ENCODE assay signal across 16 cellular contexts in genomic region chr1:231214918-231215675, GRCh38. TPM values are rescaled to one million over a fixed set of nuclear protein-coding genes. Genes with fewer than 3 reads are reported as not detected.
DNase-seq lines count a peak whose midpoint lies in the region; ATAC-seq and TF ChIP-seq lines count a peak whose summit lies in the region.
"Had no signal": no experiment of that assay in that cellular context is flagged by ENCODE, and none has a peak within 500 bp of the region (broad histone marks: within the 10 kb centered on the region; RNA-seq: fewer than 3 reads in every experiment).

No MANE protein-coding gene starts in this region.

- H3K4me1 ChIP-seq in DOHH2 (ENCODE audit: control insufficient read depth, low read length) = peaks cover 36% of the 10 kb centered on the region
- peaks cover 27% of the 10 kb centered on the region for H3K4me1 ChIP-seq in Karpas-422 (ENCODE audit: low read length)
- H3K4me1 ChIP-seq in BE2C = no peaks in the 10 kb centered on the region; the same call in 1 of the 2 replicates

- ATAC-seq in GM19351 (IDR thresholded peaks at IDR 0.05; ENCODE audit: unreplicated experiment) = peak; percentile 34
- ATAC-seq in HG02885 (IDR thresholded peaks at IDR 0.05; ENCODE audit: poor library complexity, unreplicated experiment) = no peak
- ATAC-seq: HCT116, Right ventricle myocardium inferior had no signal

- peak overlapping the region; percentile 61 for H3K4me3 ChIP-seq in DOHH2 (ENCODE audit: low read length)
- H3K4me3 ChIP-seq in Karpas-422 (ENCODE audit: low read length) = peak overlapping the region; percentile 59
- H3K4me3 ChIP-seq in BE2C (ENCODE audit: low read depth, low read length) = no peak overlapping the region

- H3K27me3 ChIP-seq in DOHH2 (ENCODE audit: control insufficient read depth, low read length) = no peaks in the 10 kb centered on the region
- no peaks in the 10 kb centered on the region for H3K27me3 ChIP-seq in Karpas-422 (ENCODE audit: low read length)
- H3K27me3 ChIP-seq in BE2C = no peaks in the 10 kb centered on the region; the same call in 1 of the 2 replicates

- peaks cover 6% of the 10 kb centered on the region for H3F3A ChIP-seq in DOHH2 (ENCODE audit: control insufficient read depth, insufficient read depth)

- peak overlapping the region; percentile 69 for H3K4me2 ChIP-seq in DOHH2 (ENCODE audit: low read length)
- H3K4me2 ChIP-seq in Karpas-422 (ENCODE audit: low read depth, low read length, poor library complexity, severe bottlenecking) = peak overlapping the region; percentile 77
- H3K4me2 ChIP-seq: KMS-11 had no signal

- intact Hi-C loops in head of caudate nucleus (cut with DNase I) = loop anchor here (5.0 to 10.0 kb wide), 3 partner anchors 123 to 420 kb away; no protein-coding TSS in a partner anchor

- H3K27ac ChIP-seq in DOHH2 (ENCODE audit: low read depth, low read length) = no peak overlapping the region
- H3K27ac ChIP-seq in Karpas-422 (ENCODE audit: low read length) = no peak overlapping the region
- H3K27ac ChIP-seq: KMS-11 had no signal

- peak overlapping the region; percentile 95; the same call in 1 of the 2 replicates for H2AFZ ChIP-seq in Karpas-422 (ENCODE audit: low read length)

- DNase-seq in Karpas-422 (peak; percentile 52), head of caudate nucleus (peak in 36 of 42 donors; percentile 22 to 84 (median 49)), BE2C (no peak), GOT3 (lab: John Stamatoyannopoulos, UW) (no peak), mesenteric fat pad (ENCODE audit: low spot score) (no peak)
- DNase-seq: activated T-cell treated with anti-CD3 and anti-CD28 coated beads, Interleukin-2, amount 50 U/mL, for 24 hours; amniotic stem cell; dermis blood vessel endothelial cell; stimulated activated naive CD4-positive, alpha-beta T cell treated with Interleukin-2 at 50 U/mL for 16 hours had no signal

- peak overlapping the region; percentile 42 for H3K9ac ChIP-seq in Karpas-422 (ENCODE audit: low read length)
- H3K9ac ChIP-seq: KMS-11 had no signal

- no peaks in the 10 kb centered on the region for H3K9me2 ChIP-seq in DOHH2 (replicated peaks; ENCODE audit: control insufficient read depth, low read length)
- H3K9me2 ChIP-seq in Karpas-422 (replicated peaks; ENCODE audit: insufficient read depth, low read length) = no peaks in the 10 kb centered on the region

- TF ChIP-seq CTCF in DOHH2 (IDR thresholded peaks at IDR 0.05; ENCODE audit: low read depth, low read length, poor library complexity, severe bottlenecking) (no peak), BE2C (IDR thresholded peaks at IDR 0.05; ENCODE audit: low read depth, low read length) (no peak)

- H3K79me2 ChIP-seq in DOHH2 (ENCODE audit: control insufficient read depth, low read length) (no peaks in the 10 kb centered on the region), Karpas-422 (ENCODE audit: low read length) (no peaks in the 10 kb centered on the region)

- no peaks in the 10 kb centered on the region for H4K20me1 ChIP-seq in DOHH2 (ENCODE audit: control insufficient read depth, insufficient read depth, low read depth, low read length)
- no peaks in the 10 kb centered on the region for H4K20me1 ChIP-seq in Karpas-422 (ENCODE audit: insufficient read depth, low read depth, low read length)

- no peaks in the 10 kb centered on the region for H3K9me3 ChIP-seq in DOHH2 (ENCODE audit: control insufficient read depth, insufficient read depth, low read length)
- no peaks in the 10 kb centered on the region for H3K9me3 ChIP-seq in Karpas-422 (ENCODE audit: low read length)
- H3K9me3 ChIP-seq in BE2C = no peaks in the 10 kb centered on the region

- H3K36me3 ChIP-seq in DOHH2 (ENCODE audit: control insufficient read depth, low read length) = no peaks in the 10 kb centered on the region
- H3K36me3 ChIP-seq in Karpas-422 (ENCODE audit: insufficient read depth, low read length) = no peaks in the 10 kb centered on the region
- no peaks in the 10 kb centered on the region for H3K36me3 ChIP-seq in BE2C

RNA-seq across cellular contexts. Expression of gene GNPAT, which starts 25.9 kb away (rescaled TPM):
- total RNA-seq in Karpas-422 (2014; rRNA removed; shearing (Covaris generic); ENCODE audit: low replicate concordance) = 32.6 and 36.0 TPM in 2 replicates
- polyA plus RNA-seq in BE2C (2012; ENCODE audit: insufficient read depth, insufficient read length, low read depth) = 27.6 TPM
- 32.9 TPM for total RNA-seq in mesenteric fat pad

RNA-seq across cellular contexts. Expression of gene TRIM67, which starts 53.2 kb away (rescaled TPM):
- total RNA-seq in Karpas-422 (2014; rRNA removed; shearing (Covaris generic); ENCODE audit: low replicate concordance) = not detected in 2 replicates
- polyA plus RNA-seq in BE2C (2012; ENCODE audit: insufficient read depth, insufficient read length, low read depth) = 22.5 TPM
- total RNA-seq in mesenteric fat pad = 0.22 TPM
- total RNA-seq: dermis blood vessel endothelial cell, fibroblast of villous mesenchyme had no signal

Comparison
In these comparisons a context has a peak if more than half of its experiments do, and no peak if none do; other contexts are left out.
1. DNase-seq: peak in Karpas-422 (single experiment) and head of caudate nucleus (36 of 42); none in BE2C (single experiment), GOT3 (single experiment) and mesenteric fat pad (single experiment).